In the genomic region with DNA sequence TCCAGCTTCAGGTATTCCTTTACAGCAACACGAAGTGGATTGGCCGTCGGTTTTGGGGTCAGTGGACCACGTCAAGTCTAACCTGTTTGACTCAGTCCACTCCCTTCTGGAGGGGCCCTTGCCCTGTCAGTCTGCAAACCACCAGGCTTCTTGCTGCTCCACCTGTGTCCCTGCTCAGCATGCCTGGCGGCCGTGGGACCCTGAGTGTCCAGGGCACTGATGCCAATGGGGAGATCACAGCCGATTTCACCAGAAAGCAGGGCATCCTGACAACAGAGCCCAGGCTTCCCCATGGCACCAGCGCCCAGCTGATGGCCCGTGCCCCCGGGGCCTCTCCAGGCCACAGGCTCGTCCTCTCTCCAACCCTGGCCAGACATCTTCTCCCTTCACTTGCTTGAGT, we compare ENCODE assay signal across 20 cellular contexts.
"Had no signal": no experiment of that assay in that cellular context is flagged by ENCODE, and none has a peak within 500 bp of the region (broad histone marks: within the 10 kb centered on the region; RNA-seq: fewer than 3 reads in every experiment).

No MANE protein-coding gene starts in this region.

- FAIRE-seq: colon, endometrium had no signal

- DNase-seq: activated CD4-positive, alpha-beta T cell treated with anti-CD3 and anti-CD28 coated beads, Interleukin-2, amount 50 U/mL, for 48 hours; activated gamma-delta T cell treated with Interleukin-2 at 50 U/mL for 16 hours; activated naive CD8-positive, alpha-beta T cell treated with anti-CD3 and anti-CD28 coated beads for 36 hours; amniotic stem cell; left colon; midbrain; SIG-M5; stimulated activated CD4-positive, alpha-beta T cell treated with anti-CD3 and anti-CD28 coated beads, Interleukin-12 subunit alpha, Interleukin-12 subunit beta, amount 100 ng/mL, for 4 hours; stimulated activated CD4-positive, alpha-beta T cell treated with anti-CD3 and anti-CD28 coated beads, Interleukin-1b, Interleukin-23, amount 100 ng/mL, for 48 hours; stimulated activated naive CD8-positive, alpha-beta T cell treated with anti-CD3 and anti-CD28 coated beads, Interleukin-15, Interleukin-2, amounts not matched to agents 100 U/mL and 50 U/mL, for 24 hours; substantia nigra; T1000 had no signal

- H3K27me3 Mint-ChIP-seq: activated naive CD8-positive, alpha-beta T cell treated with anti-CD3 and anti-CD28 coated beads for 36 hours had no signal

- H3K36me3 Mint-ChIP-seq: activated naive CD8-positive, alpha-beta T cell treated with anti-CD3 and anti-CD28 coated beads for 36 hours had no signal

- H3K27ac ChIP-seq: cardiac muscle cell, gastroesophageal sphincter, heart right ventricle, tibial nerve had no signal

- H3K9me3 ChIP-seq: gastroesophageal sphincter, heart right ventricle, tibial nerve had no signal

- H3K4me3 Mint-ChIP-seq: activated naive CD8-positive, alpha-beta T cell treated with anti-CD3 and anti-CD28 coated beads for 36 hours had no signal

- H3K27me3 ChIP-seq: cardiac muscle cell, gastroesophageal sphincter, heart right ventricle, tibial nerve had no signal

- ATAC-seq: activated CD4-positive, CD25-positive, alpha-beta regulatory T cell treated with anti-CD3 and anti-CD28 coated beads, Interleukin-2, amount 50 U/mL, for 24 hours; gastroesophageal sphincter; left colon; stimulated activated naive CD8-positive, alpha-beta T cell treated with anti-CD3 and anti-CD28 coated beads, Interleukin-15, Interleukin-2, amounts not matched to agents 100 U/mL and 50 U/mL, for 24 hours had no signal

- H3K4me3 ChIP-seq: cardiac muscle cell, gastroesophageal sphincter, heart right ventricle, tibial nerve had no signal

- H3K36me3 ChIP-seq: cardiac muscle cell, gastroesophageal sphincter, heart right ventricle, tibial nerve had no signal

- H3K4me1 Mint-ChIP-seq: activated naive CD8-positive, alpha-beta T cell treated with anti-CD3 and anti-CD28 coated beads for 36 hours had no signal

- H3K9me3 Mint-ChIP-seq: activated naive CD8-positive, alpha-beta T cell treated with anti-CD3 and anti-CD28 coated beads for 36 hours had no signal

- H3K27ac Mint-ChIP-seq: activated naive CD8-positive, alpha-beta T cell treated with anti-CD3 and anti-CD28 coated beads for 36 hours; progenitor cell of endocrine pancreas had no signal
